In genomic region chr12:27305673-27306504, GRCh38 we compare ENCODE assay signal across 8 cellular contexts. TPM values are rescaled to one million over a fixed set of nuclear protein-coding genes. Genes with fewer than 3 reads are reported as not detected.
DNase-seq lines count a peak whose midpoint lies in the region; ATAC-seq, FAIRE-seq and TF ChIP-seq lines count a peak whose summit lies in the region.

No MANE protein-coding gene starts in this region.

- no peaks in the 10 kb centered on the region for H3K27me3 Mint-ChIP-seq in activated naive CD4-positive, alpha-beta T cell treated with anti-CD3 and anti-CD28 coated beads, Interleukin-2, amount 10 ng/mL, durations not matched to agents 7 days and 5 days
- H3K27me3 Mint-ChIP-seq in memory B cell: no peaks in the 10 kb centered on the region

- CTCF ChIA-PET in activated naive CD4-positive, alpha-beta T cell treated with anti-CD3 and anti-CD28 coated beads, Interleukin-2, amount 10 ng/mL, durations not matched to agents 7 days and 5 days (lab: Charles Lee): interaction anchor here (0.7 to 7.6 kb wide), 44 partner anchors 9 to 893 kb away, joined by 3 to 105 read pairs (median 4); partner anchors contain the start of genes BMAL2, MED21, STK38L and TM7SF3

- no peak overlapping the region for H3K4me3 Mint-ChIP-seq in activated naive CD4-positive, alpha-beta T cell treated with anti-CD3 and anti-CD28 coated beads, Interleukin-2, amount 10 ng/mL, durations not matched to agents 7 days and 5 days
- no peak overlapping the region for H3K4me3 Mint-ChIP-seq in memory B cell

- H3K27ac Mint-ChIP-seq in activated naive CD4-positive, alpha-beta T cell treated with anti-CD3 and anti-CD28 coated beads, Interleukin-2, amount 10 ng/mL, durations not matched to agents 7 days and 5 days: peak overlapping the region; percentile 55
- no peak overlapping the region for H3K27ac Mint-ChIP-seq in memory B cell

- no peak for DNase-seq in activated naive CD4-positive, alpha-beta T cell treated with anti-CD3 and anti-CD28 coated beads, Interleukin-2, amount 10 ng/mL, durations not matched to agents 7 days and 5 days
- no peak for DNase-seq in activated naive CD4-positive, alpha-beta T cell (lab: John Stamatoyannopoulos, UW)
- peak; percentile 17 for DNase-seq in NCI-H748 (lab: John Stamatoyannopoulos, UW; ENCODE audit: unreplicated experiment)
- DNase-seq in bronchial epithelial cell (ENCODE audit: low read depth): peak; percentile 58
- peak in 1 of 2 donors; percentile 9 for DNase-seq in memory B cell (ENCODE audit: low spot score in 2 of 2)
- no peak for DNase-seq in HuH-7.5 (ENCODE audit: low spot score)
- no peak for DNase-seq in iPS-NIHi7 (ENCODE audit: extremely low spot score)

- peak; percentile 3 for TF ChIP-seq CTCF in bronchial epithelial cell (IDR thresholded peaks at IDR 0.05; ENCODE audit: insufficient read depth, low read length, severe bottlenecking)

- H3K4me1 Mint-ChIP-seq in activated naive CD4-positive, alpha-beta T cell treated with anti-CD3 and anti-CD28 coated beads, Interleukin-2, amount 10 ng/mL, durations not matched to agents 7 days and 5 days: peaks cover 12% of the 10 kb centered on the region
- H3K4me1 Mint-ChIP-seq in memory B cell: no peaks in the 10 kb centered on the region

- H3K27me3 ChIP-seq in bronchial epithelial cell (ENCODE audit: control insufficient read depth, insufficient read depth, low read length): no peaks in the 10 kb centered on the region

- no peak for FAIRE-seq in bronchial epithelial cell (lab: Jason Lieb, UNC)

- no peaks in the 10 kb centered on the region for H3K9me3 Mint-ChIP-seq in activated naive CD4-positive, alpha-beta T cell treated with anti-CD3 and anti-CD28 coated beads, Interleukin-2, amount 10 ng/mL, durations not matched to agents 7 days and 5 days
- H3K9me3 Mint-ChIP-seq in memory B cell: no peaks in the 10 kb centered on the region

- peak; percentile 34 for ATAC-seq in memory B cell (ENCODE audit: low read depth)
- no peak for ATAC-seq in HG03457 (IDR thresholded peaks at IDR 0.05; ENCODE audit: unreplicated experiment)

- no peak overlapping the region for H3K4me3 ChIP-seq in bronchial epithelial cell (ENCODE audit: low read depth, low read length)

- H3K36me3 Mint-ChIP-seq in activated naive CD4-positive, alpha-beta T cell treated with anti-CD3 and anti-CD28 coated beads, Interleukin-2, amount 10 ng/mL, durations not matched to agents 7 days and 5 days: peaks cover 9% of the 10 kb centered on the region
- H3K36me3 Mint-ChIP-seq in memory B cell: peaks cover 12% of the 10 kb centered on the region

- H3K36me3 ChIP-seq in bronchial epithelial cell (ENCODE audit: control insufficient read depth, insufficient read depth, low read length): peaks cover 4% of the 10 kb centered on the region

RNA-seq across cellular contexts. Expression of gene BMAL2, which starts 26.7 kb away (rescaled TPM):
- 101 and 102 TPM in 2 replicates for total RNA-seq in bronchial epithelial cell

Comparison
In these comparisons a context has a peak if more than half of its experiments do, and no peak if none do; other contexts are left out.
1. DNase-seq: peak in NCI-H748 (single experiment) and bronchial epithelial cell (single experiment); none in activated naive CD4-positive, alpha-beta T cell treated with anti-CD3 and anti-CD28 coated beads, Interleukin-2, amount 10 ng/mL, durations not matched to agents 7 days and 5 days (single experiment), activated naive CD4-positive, alpha-beta T cell (0 of 4), HuH-7.5 (single experiment) and iPS-NIHi7 (single experiment).